Comparison of ENCODE assay signal across 22 cellular contexts in genomic region chr5:116959843-116960242, GRCh38.
"Had no signal": no experiment of that assay in that cellular context is flagged by ENCODE, and none has a peak within 500 bp of the region (broad histone marks: within the 10 kb centered on the region; RNA-seq: fewer than 3 reads in every experiment).

No MANE protein-coding gene starts in this region.

- H3K27ac ChIP-seq: adrenal gland, breast epithelium, esophagus muscularis mucosa, gastroesophageal sphincter, heart left ventricle, prostate gland, right atrium auricular region, thyroid gland had no signal

- H3K9me3 Mint-ChIP-seq: activated naive CD4-positive, alpha-beta T cell treated with anti-CD3 and anti-CD28 coated beads, Interleukin-2, amount 50 U/mL, for 72 hours; activated T-helper 1 cell treated with anti-CD3 and anti-CD28 coated beads, Interleukin-12 subunit alpha, Interleukin-12 subunit beta, Interleukin-2, Interleukin-4 antibody, amounts not matched to agents 30 ng/mL and 10 ng/mL and 1 ng/mL, durations not matched to agents 14 hours and 24 hours and 36 hours had no signal

- H3K36me3 ChIP-seq: adrenal gland, breast epithelium, esophagus muscularis mucosa, gastroesophageal sphincter, heart left ventricle, prostate gland, right atrium auricular region, thyroid gland had no signal

- H3K27ac Mint-ChIP-seq: activated naive CD4-positive, alpha-beta T cell treated with anti-CD3 and anti-CD28 coated beads, Interleukin-2, amount 50 U/mL, for 72 hours; activated T-helper 1 cell treated with anti-CD3 and anti-CD28 coated beads, Interleukin-12 subunit alpha, Interleukin-12 subunit beta, Interleukin-2, Interleukin-4 antibody, amounts not matched to agents 30 ng/mL and 10 ng/mL and 1 ng/mL, durations not matched to agents 14 hours and 24 hours and 36 hours; dendritic cell treated with granulocyte-macrophage colony-stimulating factor and Interleukin-4, amounts not matched to agents 40 ng/mL and 50 ng/mL, for 4 days had no signal

- DNase-seq: activated CD4-positive, alpha-beta T cell treated with anti-CD3 and anti-CD28 coated beads, Interleukin-2, amount 50 U/mL, for 4 hours; activated gamma-delta T cell treated with Interleukin-2 at 50 U/mL for 16 hours; adrenal gland; effector CD8-positive, alpha-beta T cell; heart left ventricle; kidney; midbrain; stimulated activated CD4-positive, alpha-beta T cell treated with anti-CD3 and anti-CD28 coated beads, Interleukin-12 subunit alpha, Interleukin-12 subunit beta, amount 100 ng/mL, for 4 hours; stimulated activated CD4-positive, alpha-beta T cell treated with anti-CD3 and anti-CD28 coated beads, Interleukin-1b, Interleukin-23, amount 100 ng/mL, for 48 hours; stimulated activated naive CD4-positive, alpha-beta T cell treated with Interleukin-2 at 50 U/mL for 16 hours; thyroid gland had no signal

- H3K4me1 ChIP-seq: adrenal gland, breast epithelium, esophagus muscularis mucosa, gastroesophageal sphincter, heart left ventricle, prostate gland, right atrium auricular region had no signal

- H3K4me3 Mint-ChIP-seq: activated T-helper 1 cell treated with anti-CD3 and anti-CD28 coated beads, Interleukin-12 subunit alpha, Interleukin-12 subunit beta, Interleukin-2, Interleukin-4 antibody, amounts not matched to agents 30 ng/mL and 10 ng/mL and 1 ng/mL, durations not matched to agents 14 hours and 24 hours and 36 hours; dendritic cell treated with granulocyte-macrophage colony-stimulating factor and Interleukin-4, amounts not matched to agents 40 ng/mL and 50 ng/mL, for 4 days had no signal

- H3K4me3 ChIP-seq: adrenal gland, breast epithelium, esophagus muscularis mucosa, gastroesophageal sphincter, heart left ventricle, lung, prostate gland, right atrium auricular region, thyroid gland had no signal

- H3K36me3 Mint-ChIP-seq: activated naive CD4-positive, alpha-beta T cell treated with anti-CD3 and anti-CD28 coated beads, Interleukin-2, amount 50 U/mL, for 72 hours had no signal

- H3K27me3 ChIP-seq: adrenal gland, breast epithelium, esophagus muscularis mucosa, gastroesophageal sphincter, heart left ventricle, right atrium auricular region, thyroid gland had no signal

- H3K9me3 ChIP-seq: breast epithelium, esophagus muscularis mucosa, gastroesophageal sphincter, heart left ventricle, prostate gland, right atrium auricular region, thyroid gland had no signal

- ATAC-seq: activated CD4-positive, CD25-positive, alpha-beta regulatory T cell treated with anti-CD3 and anti-CD28 coated beads, Interleukin-2, amount 50 U/mL, for 24 hours; activated naive CD4-positive, alpha-beta T cell treated with anti-CD3 and anti-CD28 coated beads, Interleukin-2, amount 50 U/mL, for 72 hours; gastroesophageal sphincter; heart left ventricle; left lobe of liver had no signal

- H3K27me3 Mint-ChIP-seq: dendritic cell treated with granulocyte-macrophage colony-stimulating factor and Interleukin-4, amounts not matched to agents 40 ng/mL and 50 ng/mL, for 4 days had no signal
